In the genomic region with DNA sequence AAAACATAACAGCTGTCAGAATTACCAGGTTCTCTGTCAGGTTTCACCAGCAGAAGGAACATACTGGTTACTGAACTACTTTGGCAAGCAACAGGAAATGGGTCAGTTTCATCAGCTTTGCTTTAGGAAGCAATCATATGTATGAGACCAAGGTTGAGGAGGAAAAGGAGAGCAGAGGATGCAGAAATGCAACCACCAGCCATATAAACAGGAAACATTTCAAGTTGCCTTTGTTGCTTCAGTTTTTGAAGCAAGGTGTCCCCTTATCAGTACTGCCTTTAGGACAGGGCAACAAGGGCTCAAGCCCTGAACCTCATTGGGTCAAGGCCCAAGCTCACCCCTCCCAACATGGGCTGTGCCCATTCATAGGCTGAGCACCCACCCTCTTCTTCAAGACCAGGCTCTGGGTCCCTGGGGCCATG, we compare ENCODE assay signal across 8 cellular contexts. TPM values are rescaled to one million over a fixed set of nuclear protein-coding genes. Genes with fewer than 3 reads are reported as not detected.
DNase-seq lines count a peak whose midpoint lies in the region; ATAC-seq lines count a peak whose summit lies in the region.

No MANE protein-coding gene starts in this region.

- H3K4me3 Mint-ChIP-seq in activated CD4-positive, alpha-beta T cell treated with anti-CD3 and anti-CD28 coated beads, Interleukin-2, amount 10 ng/mL, durations not matched to agents 7 days and 5 days, result peak overlapping the region; percentile 4
- peak overlapping the region; percentile 2 for H3K4me3 Mint-ChIP-seq in activated T-helper 1 cell treated with anti-CD3 and anti-CD28 coated beads, Interleukin-12 subunit alpha, Interleukin-12 subunit beta, Interleukin-2, Interleukin-4 antibody, amounts not matched to agents 30 ng/mL and 10 ng/mL and 1 ng/mL, durations not matched to agents 14 hours and 24 hours and 36 hours
- H3K4me3 Mint-ChIP-seq in stimulated activated naive CD8-positive, alpha-beta T cell treated with anti-CD3 and anti-CD28 coated beads, Interleukin-15, amount 100 ng/mL, for 72 hours, result peak overlapping the region; percentile 79 to 83

- CTCF ChIA-PET in activated CD4-positive, alpha-beta T cell treated with anti-CD3 and anti-CD28 coated beads, Interleukin-2, amount 10 ng/mL, durations not matched to agents 7 days and 5 days (lab: Charles Lee), result interaction anchor here (0.6 to 1.8 kb wide), 6 partner anchors 12 to 166 kb away, joined by 3 to 7 read pairs (median 4); no protein-coding TSS in a partner anchor

- peaks cover 79% of the 10 kb centered on the region for H3K4me1 Mint-ChIP-seq in activated CD4-positive, alpha-beta T cell treated with anti-CD3 and anti-CD28 coated beads, Interleukin-2, amount 10 ng/mL, durations not matched to agents 7 days and 5 days
- peaks cover 61% of the 10 kb centered on the region for H3K4me1 Mint-ChIP-seq in activated T-helper 1 cell treated with anti-CD3 and anti-CD28 coated beads, Interleukin-12 subunit alpha, Interleukin-12 subunit beta, Interleukin-2, Interleukin-4 antibody, amounts not matched to agents 30 ng/mL and 10 ng/mL and 1 ng/mL, durations not matched to agents 14 hours and 24 hours and 36 hours (ENCODE audit: low read depth)
- H3K4me1 Mint-ChIP-seq in stimulated activated naive CD8-positive, alpha-beta T cell treated with anti-CD3 and anti-CD28 coated beads, Interleukin-15, amount 100 ng/mL, for 72 hours, result peaks cover 79% of the 10 kb centered on the region

- H3K36me3 Mint-ChIP-seq in activated CD4-positive, alpha-beta T cell treated with anti-CD3 and anti-CD28 coated beads, Interleukin-2, amount 10 ng/mL, durations not matched to agents 7 days and 5 days (ENCODE audit: low read depth), result peaks cover 52% of the 10 kb centered on the region
- H3K36me3 Mint-ChIP-seq in activated T-helper 1 cell treated with anti-CD3 and anti-CD28 coated beads, Interleukin-12 subunit alpha, Interleukin-12 subunit beta, Interleukin-2, Interleukin-4 antibody, amounts not matched to agents 30 ng/mL and 10 ng/mL and 1 ng/mL, durations not matched to agents 14 hours and 24 hours and 36 hours (ENCODE audit: low read depth), result peaks cover 23% of the 10 kb centered on the region

- peak overlapping the region; percentile 94 for H3K27ac Mint-ChIP-seq in activated CD4-positive, alpha-beta T cell treated with anti-CD3 and anti-CD28 coated beads, Interleukin-2, amount 10 ng/mL, durations not matched to agents 7 days and 5 days
- H3K27ac Mint-ChIP-seq in activated T-helper 1 cell treated with anti-CD3 and anti-CD28 coated beads, Interleukin-12 subunit alpha, Interleukin-12 subunit beta, Interleukin-2, Interleukin-4 antibody, amounts not matched to agents 30 ng/mL and 10 ng/mL and 1 ng/mL, durations not matched to agents 14 hours and 24 hours and 36 hours, result peak overlapping the region; percentile 61
- peak overlapping the region; percentile 97 to 99 for H3K27ac Mint-ChIP-seq in stimulated activated naive CD8-positive, alpha-beta T cell treated with anti-CD3 and anti-CD28 coated beads, Interleukin-15, amount 100 ng/mL, for 72 hours

- no peaks in the 10 kb centered on the region for H3K27me3 Mint-ChIP-seq in activated CD4-positive, alpha-beta T cell treated with anti-CD3 and anti-CD28 coated beads, Interleukin-2, amount 10 ng/mL, durations not matched to agents 7 days and 5 days
- no peaks in the 10 kb centered on the region for H3K27me3 Mint-ChIP-seq in activated T-helper 1 cell treated with anti-CD3 and anti-CD28 coated beads, Interleukin-12 subunit alpha, Interleukin-12 subunit beta, Interleukin-2, Interleukin-4 antibody, amounts not matched to agents 30 ng/mL and 10 ng/mL and 1 ng/mL, durations not matched to agents 14 hours and 24 hours and 36 hours (ENCODE audit: insufficient read depth)
- H3K27me3 Mint-ChIP-seq in stimulated activated naive CD8-positive, alpha-beta T cell treated with anti-CD3 and anti-CD28 coated beads, Interleukin-15, amount 100 ng/mL, for 72 hours, result no peaks in the 10 kb centered on the region

- POLR2A ChIA-PET in activated CD4-positive, alpha-beta T cell treated with anti-CD3 and anti-CD28 coated beads, Interleukin-2, amount 10 ng/mL, durations not matched to agents 7 days and 5 days (lab: Charles Lee), result no interaction called here

- intact Hi-C loops in activated T-helper 1 cell treated with anti-CD3 and anti-CD28 coated beads, Interleukin-12 subunit alpha, Interleukin-12 subunit beta, Interleukin-2, Interleukin-4 antibody, amounts not matched to agents 30 ng/mL and 10 ng/mL and 1 ng/mL, durations not matched to agents 14 hours and 24 hours and 36 hours (cut with micrococcal nuclease), result loop anchor here (2.0 kb wide), 1 partner anchor 37 kb away; no protein-coding TSS in a partner anchor

- H3K9me3 Mint-ChIP-seq in activated CD4-positive, alpha-beta T cell treated with anti-CD3 and anti-CD28 coated beads, Interleukin-2, amount 10 ng/mL, durations not matched to agents 7 days and 5 days, result no peaks in the 10 kb centered on the region
- H3K9me3 Mint-ChIP-seq in activated T-helper 1 cell treated with anti-CD3 and anti-CD28 coated beads, Interleukin-12 subunit alpha, Interleukin-12 subunit beta, Interleukin-2, Interleukin-4 antibody, amounts not matched to agents 30 ng/mL and 10 ng/mL and 1 ng/mL, durations not matched to agents 14 hours and 24 hours and 36 hours, result no peaks in the 10 kb centered on the region
- no peaks in the 10 kb centered on the region for H3K9me3 Mint-ChIP-seq in stimulated activated naive CD8-positive, alpha-beta T cell treated with anti-CD3 and anti-CD28 coated beads, Interleukin-15, amount 100 ng/mL, for 72 hours

- DNase-seq in activated CD4-positive, alpha-beta T cell treated with anti-CD3 and anti-CD28 coated beads, Interleukin-2, amount 10 ng/mL, durations not matched to agents 7 days and 5 days, result peak; percentile 55
- DNase-seq in activated CD4-positive, alpha-beta T cell treated with anti-CD3 and anti-CD28 coated beads for 4 hours, result no peak
- peak; percentile 32 for DNase-seq in activated T-helper 1 cell treated with anti-CD3 and anti-CD28 coated beads, Interleukin-12 subunit alpha, Interleukin-12 subunit beta, Interleukin-2, Interleukin-4 antibody, amounts not matched to agents 30 ng/mL and 10 ng/mL and 1 ng/mL, durations not matched to agents 14 hours and 24 hours and 36 hours (ENCODE audit: low spot score)
- DNase-seq in stimulated activated naive CD8-positive, alpha-beta T cell treated with anti-CD3 and anti-CD28 coated beads, Interleukin-15, amount 100 ng/mL, for 72 hours, result peak; percentile 24 to 48
- no peak for DNase-seq in ureter (ENCODE audit: low spot score)
- no peak for DNase-seq in anterior cingulate cortex (lab: John Stamatoyannopoulos, UW)
- no peak for DNase-seq in NCI-H748 treated with DMSO at 0.1 percent for 48 hours (lab: John Stamatoyannopoulos, UW)

- peak; percentile 82 for ATAC-seq in HG03025 (IDR thresholded peaks at IDR 0.05; ENCODE audit: low FRiP score, unreplicated experiment)
- ATAC-seq in stimulated activated naive CD8-positive, alpha-beta T cell treated with anti-CD3 and anti-CD28 coated beads, Interleukin-15, amount 100 ng/mL, for 72 hours, result peak; percentile 94

RNA-seq across cellular contexts. Expression of a gene that starts 10.2 kb away (rescaled TPM):
- 10 to 100 TPM; 22.5 to 27.5 TPM for total RNA-seq in activated CD4-positive, alpha-beta T cell treated with anti-CD3 and anti-CD28 coated beads, Interleukin-2, amount 10 ng/mL, durations not matched to agents 7 days and 5 days
- total RNA-seq in activated T-helper 1 cell treated with anti-CD3 and anti-CD28 coated beads, Interleukin-12 subunit alpha, Interleukin-12 subunit beta, Interleukin-2, Interleukin-4 antibody, amounts not matched to agents 30 ng/mL and 10 ng/mL and 1 ng/mL, durations not matched to agents 14 hours and 24 hours and 36 hours, result 28.3 and 29.2 TPM in 2 replicates
- total RNA-seq in ureter, result 48.2 TPM

Comparison
In these comparisons a context has a peak if more than half of its experiments do, and no peak if none do; other contexts are left out.
1. DNase-seq: peak in activated CD4-positive, alpha-beta T cell treated with anti-CD3 and anti-CD28 coated beads, Interleukin-2, amount 10 ng/mL, durations not matched to agents 7 days and 5 days (single experiment), activated T-helper 1 cell treated with anti-CD3 and anti-CD28 coated beads, Interleukin-12 subunit alpha, Interleukin-12 subunit beta, Interleukin-2, Interleukin-4 antibody, amounts not matched to agents 30 ng/mL and 10 ng/mL and 1 ng/mL, durations not matched to agents 14 hours and 24 hours and 36 hours (single experiment) and stimulated activated naive CD8-positive, alpha-beta T cell treated with anti-CD3 and anti-CD28 coated beads, Interleukin-15, amount 100 ng/mL, for 72 hours (2 of 2); none in activated CD4-positive, alpha-beta T cell treated with anti-CD3 and anti-CD28 coated beads for 4 hours (0 of 2), ureter (single experiment), anterior cingulate cortex (0 of 58) and NCI-H748 treated with DMSO at 0.1 percent for 48 hours (single experiment).
2. H3K4me3 Mint-ChIP-seq: peak in every context shown above with its lines; median percentile 81 in stimulated activated naive CD8-positive, alpha-beta T cell treated with anti-CD3 and anti-CD28 coated beads, Interleukin-15, amount 100 ng/mL, for 72 hours; 4 in activated CD4-positive, alpha-beta T cell treated with anti-CD3 and anti-CD28 coated beads, Interleukin-2, amount 10 ng/mL, durations not matched to agents 7 days and 5 days; 2 in activated T-helper 1 cell treated with anti-CD3 and anti-CD28 coated beads, Interleukin-12 subunit alpha, Interleukin-12 subunit beta, Interleukin-2, Interleukin-4 antibody, amounts not matched to agents 30 ng/mL and 10 ng/mL and 1 ng/mL, durations not matched to agents 14 hours and 24 hours and 36 hours.
3. Peak in every context shown above with its lines, with median percentiles within 50 percentile points of each other: H3K27ac Mint-ChIP-seq.